Comparison of ENCODE assay signal across 8 cellular contexts in the genomic region with DNA sequence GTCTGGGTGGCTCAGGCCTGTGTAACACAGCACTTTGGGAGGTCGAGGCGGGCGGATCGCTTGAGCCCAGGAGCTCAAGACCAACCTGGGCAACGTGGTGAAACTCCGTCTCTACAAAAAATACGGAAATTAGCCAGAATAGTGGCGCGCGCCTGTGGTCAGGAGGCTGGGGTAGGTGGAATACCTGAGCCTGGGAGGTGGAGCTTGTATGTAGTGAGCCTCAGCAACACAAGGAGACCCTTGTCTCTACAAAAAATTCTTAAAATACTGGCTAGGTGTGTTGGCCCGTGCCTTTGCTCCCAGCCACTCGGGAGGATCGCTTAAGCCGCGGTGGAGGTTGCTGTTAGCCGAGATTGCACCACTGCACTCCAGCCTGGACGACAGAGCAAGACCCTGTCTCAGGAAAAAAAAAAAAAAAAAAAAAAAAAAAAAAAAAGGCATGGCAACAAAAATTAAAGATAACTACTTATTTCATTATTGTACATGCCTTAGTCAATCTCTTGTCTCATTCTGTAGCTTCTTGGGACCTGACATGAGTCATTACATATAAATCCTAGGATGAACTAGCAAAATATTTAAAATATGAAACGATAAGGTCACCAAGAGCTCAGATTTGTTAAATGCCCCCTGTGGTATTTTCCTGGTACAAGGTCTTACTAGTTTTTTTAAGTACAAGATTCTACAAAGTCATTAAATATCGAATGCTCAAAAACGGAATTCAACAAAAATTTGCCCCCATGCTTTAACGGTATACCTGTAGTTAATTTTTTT. TPM values are rescaled to one million over a fixed set of nuclear protein-coding genes. Genes with fewer than 3 reads are reported as not detected.
DNase-seq lines count a peak whose midpoint lies in the region; FAIRE-seq and TF ChIP-seq lines count a peak whose summit lies in the region.

No MANE protein-coding gene starts in this region.

- TF ChIP-seq CTCF in DOHH2 (IDR thresholded peaks at IDR 0.05; ENCODE audit: low read depth, low read length, poor library complexity, severe bottlenecking) (no peak), ovary (IDR thresholded peaks at IDR 0.05) (no peak), D721Med (IDR thresholded peaks at IDR 0.05; ENCODE audit: insufficient read depth, missing control alignments) (no peak)

- peaks cover 99% of the 10 kb centered on the region for H3K79me2 ChIP-seq in DOHH2 (ENCODE audit: control insufficient read depth, low read length)

- peak overlapping the region; percentile 86 for H3K4me2 ChIP-seq in DOHH2 (ENCODE audit: low read length)

- H3K36me3 ChIP-seq in DOHH2 (ENCODE audit: control insufficient read depth, low read length) (peaks cover 69% of the 10 kb centered on the region), ovary (no peaks in the 10 kb centered on the region)

- no peak for FAIRE-seq in D721Med (lab: Jason Lieb, UNC)

- H3K4me3 ChIP-seq in DOHH2 (ENCODE audit: low read length) (peak overlapping the region; percentile 87), ovary (peak overlapping the region; percentile 87)

- peaks cover 42% of the 10 kb centered on the region for H4K20me1 ChIP-seq in DOHH2 (ENCODE audit: control insufficient read depth, insufficient read depth, low read depth, low read length)

- no peak for TF ChIP-seq EP300 in ovary (IDR thresholded peaks at IDR 0.05)

- no peaks in the 10 kb centered on the region for H3K9me3 ChIP-seq in DOHH2 (ENCODE audit: control insufficient read depth, insufficient read depth, low read length)
- no peaks in the 10 kb centered on the region for H3K9me3 ChIP-seq in ovary

- DNase-seq in HPDE6-E6E7 (ENCODE audit: extremely low spot score) = peak; percentile 8
- DNase-seq in activated CD4-positive, alpha-beta T cell treated with anti-CD3 and anti-CD28 coated beads for 48 hours = peak; percentile 75
- peak; percentile 52 to 72 for DNase-seq in erythroblast (lab: John Stamatoyannopoulos, UW)
- DNase-seq in ovary = peak in 1 of 5 donors; percentile 30
- DNase-seq in NCI-H524 treated with DMSO at 0.1 percent for 48 hours (lab: John Stamatoyannopoulos, UW) = no peak
- no peak for DNase-seq in T1000 (lab: John Stamatoyannopoulos, UW)
- DNase-seq in D721Med (ENCODE audit: insufficient read length, low spot score) = no peak

- H3K27me3 ChIP-seq in DOHH2 (ENCODE audit: control insufficient read depth, low read length) = no peaks in the 10 kb centered on the region
- no peaks in the 10 kb centered on the region for H3K27me3 ChIP-seq in ovary

- peaks cover 58% of the 10 kb centered on the region for H3F3A ChIP-seq in DOHH2 (ENCODE audit: control insufficient read depth, insufficient read depth)

- 7 to 13% (median 9%) methylated on average over 21 of the region's 21 CpGs for WGBS in ovary, 3 donors

- H3K4me1 ChIP-seq in DOHH2 (ENCODE audit: control insufficient read depth, low read length) (peaks cover 47% of the 10 kb centered on the region), ovary (ENCODE audit: insufficient read depth) (peaks cover 2% of the 10 kb centered on the region)

- intact Hi-C loops in ovary (cut with DNase I) = loop anchor here in 3 of 4 donors (5.0 kb wide), 1 partner anchor 42 kb away; a partner anchor contains a TSS

- TF ChIP-seq POLR2A in erythroblast (IDR thresholded peaks at IDR 0.05; ENCODE audit: low read length) (no peak), ovary (IDR thresholded peaks at IDR 0.05) (no peak)

- H3K27ac ChIP-seq in DOHH2 (ENCODE audit: low read depth, low read length) = peak overlapping the region; percentile 91
- H3K27ac ChIP-seq in ovary = peak overlapping the region in 1 of 2 donors; percentile 69

- H3K9me2 ChIP-seq in DOHH2 (replicated peaks; ENCODE audit: control insufficient read depth, low read length) = no peaks in the 10 kb centered on the region

RNA-seq across cellular contexts. Expression of a gene that starts 1.1 kb away (rescaled TPM):
- total RNA-seq in ovary = 100 to 1,000 TPM in 6 of 7 donors, 10 to 100 TPM in 1; 73.7 to 155 (median 109) TPM
- polyA plus RNA-seq in ovary = 10 to 100 TPM; 98.0 to 99.6 TPM

RNA-seq across cellular contexts. Expression of a gene that starts 1.3 kb away (rescaled TPM):
- 10 to 100 TPM; 28.4 to 48.0 (median 36.0) TPM for total RNA-seq in ovary
- polyA plus RNA-seq in ovary = 10 to 100 TPM; 22.8 to 38.6 TPM

RNA-seq across cellular contexts. Expression of a gene that starts 43.9 kb away (rescaled TPM):
- total RNA-seq in ovary = 10 to 100 TPM; 26.9 to 38.3 (median 33.4) TPM
- polyA plus RNA-seq in ovary = 10 to 100 TPM; 24.9 to 30.8 TPM

Comparison
In these comparisons a context has a peak if more than half of its experiments do, and no peak if none do; other contexts are left out.
1. DNase-seq: peak in HPDE6-E6E7 (single experiment), activated CD4-positive, alpha-beta T cell treated with anti-CD3 and anti-CD28 coated beads for 48 hours (single experiment) and erythroblast (2 of 2); none in NCI-H524 treated with DMSO at 0.1 percent for 48 hours (single experiment), T1000 (single experiment) and D721Med (single experiment).